ENCODE assay signal across 8 cellular contexts in genomic region chr13:49444517-49445395, GRCh38. TPM values are rescaled to one million over a fixed set of nuclear protein-coding genes. Genes with fewer than 3 reads are reported as not detected.
DNase-seq lines count a peak whose midpoint lies in the region; ATAC-seq and TF ChIP-seq lines count a peak whose summit lies in the region.

No MANE protein-coding gene starts in this region.

- H3K27me3 ChIP-seq in RWPE2 (ENCODE audit: insufficient read depth, poor library complexity, severe bottlenecking) (no peaks in the 10 kb centered on the region), iPS-15b (ENCODE audit: control insufficient read depth, insufficient read depth, low read length) (no peaks in the 10 kb centered on the region)

- H3K4me3 ChIP-seq in RWPE2 (ENCODE audit: severe bottlenecking) (peak overlapping the region; percentile 68), astrocyte of the spinal cord (ENCODE audit: low read depth, low read length) (peak overlapping the region; percentile 88), iPS-15b (ENCODE audit: low read depth, low read length) (peak overlapping the region; percentile 60), skin epidermis (peak overlapping the region; percentile 60 to 81 (median 76))

- peak overlapping the region; percentile 27 for H3K9ac ChIP-seq in iPS-15b (ENCODE audit: low read depth, low read length)

- H3K27ac ChIP-seq in RWPE2 (ENCODE audit: poor library complexity, severe bottlenecking), result peak overlapping the region; percentile 82
- peak overlapping the region; percentile 52 to 98 (median 93) for H3K27ac ChIP-seq in skin epidermis

- DNase-seq in A172 (ENCODE audit: low spot score) (peak; percentile 44), GM10266 (ENCODE audit: extremely low spot score) (peak; percentile 8), RWPE2 (ENCODE audit: low spot score) (no peak), astrocyte of the spinal cord (ENCODE audit: low read depth, low spot score) (peak; percentile 57)

- TF ChIP-seq CTCF in GM10266 (IDR thresholded peaks at IDR 0.05; ENCODE audit: control insufficient read depth, insufficient read depth, low read depth, missing control alignments), result no peak
- TF ChIP-seq CTCF in RWPE2 (IDR thresholded peaks at IDR 0.05; ENCODE audit: poor library complexity, severe bottlenecking), result no peak
- TF ChIP-seq CTCF in astrocyte of the spinal cord (IDR thresholded peaks at IDR 0.05; ENCODE audit: low read depth, low read length), result no peak

- H3K36me3 ChIP-seq in RWPE2 (ENCODE audit: low read depth) (no peaks in the 10 kb centered on the region), iPS-15b (ENCODE audit: control insufficient read depth, insufficient read depth, low read length) (no peaks in the 10 kb centered on the region)

- peak; percentile 1 for ATAC-seq in HG03558 (IDR thresholded peaks at IDR 0.05; ENCODE audit: extremely low read depth, unreplicated experiment)
- peak; percentile 17 for ATAC-seq in RWPE2 (ENCODE audit: low read depth)
- ATAC-seq in HG03196 (IDR thresholded peaks at IDR 0.05; ENCODE audit: unreplicated experiment), result no peak

- H3K9me3 ChIP-seq in RWPE2 (ENCODE audit: severe bottlenecking) (no peaks in the 10 kb centered on the region), iPS-15b (ENCODE audit: control insufficient read depth, insufficient read depth, low read length) (no peaks in the 10 kb centered on the region)

- H3K4me1 ChIP-seq in RWPE2 (ENCODE audit: insufficient read depth, poor library complexity, severe bottlenecking) (peaks cover 12% of the 10 kb centered on the region), iPS-15b (ENCODE audit: control insufficient read depth, insufficient read depth, low read length) (no peaks in the 10 kb centered on the region)

- in situ Hi-C loops in astrocyte of the spinal cord (cut with HindIII; ENCODE audit: low sequenced_read_pairs), result no loop called here

RNA-seq across cellular contexts. Expression of gene SETDB2, which starts 0.7 kb away (rescaled TPM):
- total RNA-seq in A172 (2014; rRNA removed; shearing (Covaris generic)), result 5.3 and 8.7 TPM in 2 replicates

RNA-seq across cellular contexts. Expression of gene CAB39L, which starts 0.9 kb away (rescaled TPM):
- 6.3 and 17.5 TPM in 2 replicates for total RNA-seq in A172 (2014; rRNA removed; shearing (Covaris generic))

RNA-seq across cellular contexts. Expression of gene PHF11, which starts 51.0 kb away (rescaled TPM):
- total RNA-seq in A172 (2014; rRNA removed; shearing (Covaris generic)), result 20.9 and 21.8 TPM in 2 replicates
